ENCODE assay signal across 23 cellular contexts in genomic region chr2:169771612-169772011, GRCh38. TPM values are rescaled to one million over a fixed set of nuclear protein-coding genes. Genes with fewer than 3 reads are reported as not detected.
DNase-seq lines count a peak whose midpoint lies in the region; ATAC-seq, FAIRE-seq and TF ChIP-seq lines count a peak whose summit lies in the region.
"Had no signal": no experiment of that assay in that cellular context is flagged by ENCODE, and none has a peak within 500 bp of the region (broad histone marks: within the 10 kb centered on the region; RNA-seq: fewer than 3 reads in every experiment).

No MANE protein-coding gene starts in this region.

- peak overlapping the region; percentile 11 for H3K27ac Mint-ChIP-seq in stimulated activated effector memory CD8-positive, alpha-beta T cell treated with anti-CD3 and anti-CD28 coated beads, Interleukin-12 subunit alpha, Interleukin-12 subunit beta, amount 100 ng/mL, for 72 hours
- H3K27ac Mint-ChIP-seq in mesothelial cell of epicardium (no peak overlapping the region), osteocyte (ENCODE audit: unreplicated experiment) (no peak overlapping the region)
- H3K27ac Mint-ChIP-seq: CD4-positive, CD25-positive, alpha-beta regulatory T cell had no signal

- H3K9me3 ChIP-seq in hepatocyte (ENCODE audit: low read depth), result no peaks in the 10 kb centered on the region
- H3K9me3 ChIP-seq: MG63 had no signal

- no peaks in the 10 kb centered on the region for H3K36me3 ChIP-seq in hepatocyte (replicated peaks; ENCODE audit: insufficient read depth, low read depth)
- H3K36me3 ChIP-seq: MG63 had no signal

- H3K4me1 ChIP-seq in hepatocyte (ENCODE audit: insufficient read depth), result no peaks in the 10 kb centered on the region

- no peak overlapping the region for H3K4me3 ChIP-seq in hepatocyte
- H3K4me3 ChIP-seq: MG63, SK-N-MC had no signal

- no peak overlapping the region for H3K4me3 Mint-ChIP-seq in stimulated activated effector memory CD8-positive, alpha-beta T cell treated with anti-CD3 and anti-CD28 coated beads, Interleukin-12 subunit alpha, Interleukin-12 subunit beta, amount 100 ng/mL, for 72 hours
- H3K4me3 Mint-ChIP-seq in mesothelial cell of epicardium, result no peak overlapping the region
- no peak overlapping the region for H3K4me3 Mint-ChIP-seq in osteocyte (ENCODE audit: unreplicated experiment)
- H3K4me3 Mint-ChIP-seq: CD4-positive, CD25-positive, alpha-beta regulatory T cell had no signal

- no peaks in the 10 kb centered on the region for H3K9me2 ChIP-seq in hepatocyte (replicated peaks; ENCODE audit: insufficient read depth)

- no peaks in the 10 kb centered on the region for H3K79me2 ChIP-seq in hepatocyte

- no peaks in the 10 kb centered on the region for H4K20me1 ChIP-seq in hepatocyte (ENCODE audit: insufficient read depth, poor library complexity, severe bottlenecking)

- WGBS in hepatocyte (ENCODE audit: low lambda C conversion rate, missing lambda C conversion rate), result 98% methylated on average over 2 of the region's 2 CpGs

- no peak overlapping the region for H3K27ac ChIP-seq in hepatocyte
- H3K27ac ChIP-seq: SK-N-MC had no signal

- no peaks in the 10 kb centered on the region for H3K27me3 ChIP-seq in hepatocyte

- no peaks in the 10 kb centered on the region for H3K36me3 Mint-ChIP-seq in stimulated activated effector memory CD8-positive, alpha-beta T cell treated with anti-CD3 and anti-CD28 coated beads, Interleukin-12 subunit alpha, Interleukin-12 subunit beta, amount 100 ng/mL, for 72 hours
- H3K36me3 Mint-ChIP-seq in mesothelial cell of epicardium, result no peaks in the 10 kb centered on the region
- H3K36me3 Mint-ChIP-seq in osteocyte (ENCODE audit: unreplicated experiment), result no peaks in the 10 kb centered on the region
- H3K36me3 Mint-ChIP-seq: CD4-positive, CD25-positive, alpha-beta regulatory T cell had no signal

- no peak for TF ChIP-seq POLR2A in H54 (IDR thresholded peaks at IDR 0.05; ENCODE audit: low read depth, low read length)

- peak; percentile 15 for FAIRE-seq in H54 (lab: Jason Lieb, UNC)
- FAIRE-seq: GM18507 had no signal

- no peaks in the 10 kb centered on the region for H3K27me3 Mint-ChIP-seq in mesothelial cell of epicardium (ENCODE audit: low read depth)
- no peaks in the 10 kb centered on the region for H3K27me3 Mint-ChIP-seq in osteocyte (ENCODE audit: unreplicated experiment)

- no peak for DNase-seq in H54 (ENCODE audit: insufficient read length, low spot score)
- DNase-seq in RKO (ENCODE audit: low spot score), result peak; percentile 31
- DNase-seq in hepatocyte (ENCODE audit: low spot score), result peak; percentile 30
- peak in 1 of 2 donors; percentile 37 for DNase-seq in stimulated activated effector memory CD8-positive, alpha-beta T cell treated with anti-CD3 and anti-CD28 coated beads, Interleukin-12 subunit alpha, Interleukin-12 subunit beta, amount 100 ng/mL, for 72 hours (ENCODE audit: low spot score in 2 of 2)
- no peak for DNase-seq in DMS153 treated with DMSO at 0.1 percent for 48 hours (lab: John Stamatoyannopoulos, UW; ENCODE audit: unreplicated experiment)
- DNase-seq in mesothelial cell of epicardium (ENCODE audit: low spot score in 2 of 2, unreplicated experiment in 2 of 2), result no peak
- DNase-seq in osteocyte (ENCODE audit: extremely low spot score, unreplicated experiment), result no peak
- DNase-seq: CD4-positive, CD25-positive, alpha-beta regulatory T cell; COR-L47; DMS 273 treated with DMSO at 0.1 percent for 48 hours; GDM1; GOT3; MG63; NCI-H1417 treated with DMSO at 0.1 percent for 48 hours; NCI-H187; NCI-H446 treated with DMSO at 0.1 percent for 48 hours; NCI-H526 treated with DMSO at 0.1 percent for 48 hours; OCI-M1; RPMI8226; SHP77 had no signal

- H2AFZ ChIP-seq in hepatocyte, result no peak overlapping the region

- H3K4me2 ChIP-seq in hepatocyte, result no peak overlapping the region

- TF ChIP-seq CTCF in hepatocyte (IDR thresholded peaks at IDR 0.05; ENCODE audit: poor library complexity) (no peak), mesothelial cell of epicardium (IDR thresholded peaks at IDR 0.05; ENCODE audit: unreplicated experiment) (no peak), osteocyte (IDR thresholded peaks at IDR 0.05) (no peak)

- peaks cover 9% of the 10 kb centered on the region for H3K4me1 Mint-ChIP-seq in stimulated activated effector memory CD8-positive, alpha-beta T cell treated with anti-CD3 and anti-CD28 coated beads, Interleukin-12 subunit alpha, Interleukin-12 subunit beta, amount 100 ng/mL, for 72 hours
- peaks cover 12% of the 10 kb centered on the region for H3K4me1 Mint-ChIP-seq in mesothelial cell of epicardium
- H3K4me1 Mint-ChIP-seq in osteocyte (ENCODE audit: unreplicated experiment), result peaks cover 15% of the 10 kb centered on the region

- ATAC-seq in stimulated activated effector memory CD8-positive, alpha-beta T cell treated with anti-CD3 and anti-CD28 coated beads, Interleukin-12 subunit alpha, Interleukin-12 subunit beta, amount 100 ng/mL, for 72 hours, result no peak
- ATAC-seq: HCT116 had no signal

- H3K9me3 Mint-ChIP-seq in stimulated activated effector memory CD8-positive, alpha-beta T cell treated with anti-CD3 and anti-CD28 coated beads, Interleukin-12 subunit alpha, Interleukin-12 subunit beta, amount 100 ng/mL, for 72 hours, result no peaks in the 10 kb centered on the region
- H3K9me3 Mint-ChIP-seq in mesothelial cell of epicardium (no peaks in the 10 kb centered on the region), osteocyte (ENCODE audit: unreplicated experiment) (no peaks in the 10 kb centered on the region)
- H3K9me3 Mint-ChIP-seq: CD4-positive, CD25-positive, alpha-beta regulatory T cell had no signal

RNA-seq across cellular contexts. Expression of gene SSB, which starts 27.1 kb away (rescaled TPM):
- total RNA-seq in hepatocyte (112 and 143 TPM in 2 replicates), mesothelial cell of epicardium (120 to 124 TPM (median 123 TPM) in 3 replicates), osteocyte (103 and 111 TPM in 2 replicates)
- polyA plus RNA-seq in hepatocyte, result 176 and 181 TPM in 2 replicates

RNA-seq across cellular contexts. Expression of gene KLHL23, which starts 38.0 kb away (rescaled TPM):
- total RNA-seq in hepatocyte (12.9 and 16.1 TPM in 2 replicates), mesothelial cell of epicardium (27.4 to 29.9 TPM (median 29.7 TPM) in 3 replicates), osteocyte (7.1 and 7.9 TPM in 2 replicates)
- 5.8 and 6.9 TPM in 2 replicates for polyA plus RNA-seq in hepatocyte

RNA-seq across cellular contexts. Expression of gene METTL5, which starts 53.1 kb away (rescaled TPM):
- total RNA-seq in hepatocyte, result 45.9 and 61.0 TPM in 2 replicates
- 55.4 and 60.7 TPM in 2 replicates for polyA plus RNA-seq in hepatocyte
- 44.0 to 47.0 TPM (median 45.4 TPM) in 3 replicates for total RNA-seq in mesothelial cell of epicardium
- total RNA-seq in osteocyte, result 37.6 and 42.8 TPM in 2 replicates

RNA-seq across cellular contexts. Expression of gene UBR3, which starts 55.6 kb away (rescaled TPM):
- total RNA-seq in hepatocyte (40.4 and 49.2 TPM in 2 replicates), mesothelial cell of epicardium (44.9 to 47.7 TPM (median 47.3 TPM) in 3 replicates), osteocyte (34.5 and 38.0 TPM in 2 replicates)
- polyA plus RNA-seq in hepatocyte, result 10.1 and 10.2 TPM in 2 replicates

Comparison
In these comparisons a context has a peak if more than half of its experiments do, and no peak if none do; other contexts are left out.
1. DNase-seq: peak in RKO (single experiment) and hepatocyte (single experiment); none in H54 (single experiment), DMS153 treated with DMSO at 0.1 percent for 48 hours (single experiment), mesothelial cell of epicardium (0 of 2) and osteocyte (single experiment).